8 cellular contexts compared by ENCODE assay signal in genomic region chr17:76075364-76076099, GRCh38. TPM values are rescaled to one million over a fixed set of nuclear protein-coding genes. Genes with fewer than 3 reads are reported as not detected.
DNase-seq lines count a peak whose midpoint lies in the region; ATAC-seq, FAIRE-seq and TF ChIP-seq lines count a peak whose summit lies in the region.

No MANE protein-coding gene starts in this region.

- no peaks in the 10 kb centered on the region for H3K9me1 ChIP-seq in endothelial cell of umbilical vein (replicated peaks; ENCODE audit: control insufficient read depth, extremely low read depth, insufficient read depth, low read length)

- CTCF ChIA-PET in endothelial cell of umbilical vein (lab: Charles Lee), result interaction anchor here (0.9 to 1.3 kb wide), 2 partner anchors 204 to 333 kb away, joined by 3 read pairs; no protein-coding TSS in a partner anchor

- no peak for FAIRE-seq in endothelial cell of umbilical vein (lab: Jason Lieb, UNC)

- no peak overlapping the region for H3K4me2 ChIP-seq in endothelial cell of umbilical vein (ENCODE audit: insufficient read depth, low read length)

- peaks cover 37% of the 10 kb centered on the region for H3K4me1 ChIP-seq in NT2/D1 (ENCODE audit: insufficient read depth, insufficient read length)
- peaks cover 16% of the 10 kb centered on the region for H3K4me1 ChIP-seq in endothelial cell of umbilical vein (ENCODE audit: control insufficient read depth, extremely low read depth, insufficient read depth, low read length)

- H3K36me3 ChIP-seq in NT2/D1 (ENCODE audit: insufficient read depth, insufficient read length, low read length), result peaks cover under 1% of the 10 kb centered on the region
- no peaks in the 10 kb centered on the region for H3K36me3 ChIP-seq in endothelial cell of umbilical vein (ENCODE audit: control insufficient read depth in 2 of 2, extremely low read depth in 1 of 2, insufficient read depth in 2 of 2, low read length in 2 of 2)

- no peak for ATAC-seq in GM19467 (IDR thresholded peaks at IDR 0.05; ENCODE audit: unreplicated experiment)
- no peak for ATAC-seq in HG03565 (IDR thresholded peaks at IDR 0.05; ENCODE audit: unreplicated experiment)

- H3K79me2 ChIP-seq in endothelial cell of umbilical vein (ENCODE audit: control insufficient read depth, insufficient read depth, low read length), result peaks cover 20% of the 10 kb centered on the region

- no peaks in the 10 kb centered on the region for H4K20me1 ChIP-seq in endothelial cell of umbilical vein (replicated peaks; ENCODE audit: control insufficient read depth, extremely low read depth, insufficient read depth, low read length)

- TF ChIP-seq CTCF in endothelial cell of umbilical vein (IDR thresholded peaks at IDR 0.05; ENCODE audit: extremely low read depth in 1 of 2, insufficient read depth in 1 of 2, low read depth in 1 of 2, low read length in 2 of 2) (peak in 1 of 2 donors; percentile 26), HFFc6 (IDR thresholded peaks at IDR 0.05) (no peak)

- peaks cover 53% of the 10 kb centered on the region for H3K27me3 Mint-ChIP-seq in HFFc6 (ENCODE audit: insufficient read depth)

- no TSS peak for BruUV-seq in endothelial cell of umbilical vein (replicated peaks; lab: Mats Ljungman, UMichigan)

- dilution Hi-C loops in endothelial cell of umbilical vein (cut with MboI; ENCODE audit: extremely low pct_ligation_motif_present, low sequenced_read_pairs), result no loop called here

- peaks cover 8% of the 10 kb centered on the region for H3K36me3 Mint-ChIP-seq in HFFc6 (ENCODE audit: low read depth)

- H3K27me3 ChIP-seq in NT2/D1 (ENCODE audit: insufficient read depth, insufficient read length) (peaks cover 46% of the 10 kb centered on the region), endothelial cell of umbilical vein (ENCODE audit: control insufficient read depth in 2 of 2, insufficient read depth in 2 of 2, low read length in 2 of 2) (peaks cover 65 to 72% of the 10 kb centered on the region in 2 experiments)

- TF ChIP-seq POLR2A in endothelial cell of umbilical vein (IDR thresholded peaks at IDR 0.05; ENCODE audit: low read depth, low read length), result no peak

- no peak overlapping the region for H3K27ac Mint-ChIP-seq in HFFc6

- no peak overlapping the region for H3K4me3 Mint-ChIP-seq in HFFc6

- DNase-seq in activated CD4-positive, alpha-beta T cell treated with anti-CD3 and anti-CD28 coated beads for 48 hours, result peak; percentile 50
- no peak for DNase-seq in activated CD4-positive, alpha-beta T cell treated with anti-CD3 and anti-CD28 coated beads for 1 hour
- no peak for DNase-seq in NT2/D1 (ENCODE audit: low read depth, low spot score)
- DNase-seq in endothelial cell of umbilical vein (ENCODE audit: low read depth, low spot score), result no peak
- DNase-seq in stimulated activated CD8-positive, alpha-beta memory T cell treated with anti-CD3 and anti-CD28 coated beads, Interleukin-4, amount 100 ng/mL, for 48 hours, result peak; percentile 50
- no peak for DNase-seq in HFFc6

- intact Hi-C loops in endothelial cell of umbilical vein (cut with micrococcal nuclease), result loop anchor here (5.0 kb wide), 1 partner anchor 63 kb away; no protein-coding TSS in a partner anchor

- no peaks in the 10 kb centered on the region for H3K9me3 Mint-ChIP-seq in HFFc6

- POLR2A ChIA-PET in endothelial cell of umbilical vein (lab: Charles Lee), result no interaction called here

- H3K27ac ChIP-seq in endothelial cell of umbilical vein (ENCODE audit: insufficient read depth, low read depth, low read length), result no peak overlapping the region

- peak overlapping the region; percentile 77 for H3K9ac ChIP-seq in NT2/D1 (ENCODE audit: insufficient read length, low read depth)
- H3K9ac ChIP-seq in endothelial cell of umbilical vein (replicated peaks; ENCODE audit: extremely low read depth, insufficient read depth, low read length), result no peak overlapping the region

- H3K4me1 Mint-ChIP-seq in HFFc6 (ENCODE audit: low read depth), result peaks cover 21% of the 10 kb centered on the region

- H2AFZ ChIP-seq in endothelial cell of umbilical vein (ENCODE audit: low read depth, low read length), result no peak overlapping the region

- H3K9me3 ChIP-seq in NT2/D1 (ENCODE audit: insufficient read depth, low read length) (no peaks in the 10 kb centered on the region), endothelial cell of umbilical vein (replicated peaks; ENCODE audit: control insufficient read depth, insufficient read depth, low read length) (no peaks in the 10 kb centered on the region)

- H3K4me3 ChIP-seq in NT2/D1 (ENCODE audit: insufficient read length, low read depth), result peak overlapping the region; percentile 59
- H3K4me3 ChIP-seq in endothelial cell of umbilical vein (replicated peaks in 1 of 3; ENCODE audit: insufficient read depth in 1 of 3, low read depth in 1 of 3, low read length in 3 of 3), result no peak overlapping the region

TF ChIP-seq in endothelial cell of umbilical vein, 7 proteins besides CTCF, POLR2A, EP300 and RAD21:
- TF ChIP-seq MYC (IDR thresholded peaks at IDR 0.05; ENCODE audit: low read depth, low read length) (no peak), EZH2 (IDR thresholded peaks at IDR 0.05; ENCODE audit: borderline replicate concordance, low read depth, low read length, severe bottlenecking) (peak; percentile 73)

RNA-seq across cellular contexts. Expression of gene GALR2, which starts 1.0 kb away (rescaled TPM):
- total RNA-seq in endothelial cell of umbilical vein, result not detected in 2 replicates
- polyA plus RNA-seq in endothelial cell of umbilical vein, result 0.47 and 0.53 TPM in 2 replicates
- polyA plus RNA-seq in endothelial cell of umbilical vein (2011; cell fraction: cytosol; rRNA removed), result 0.14 TPM in 2 replicates
- polyA plus RNA-seq in endothelial cell of umbilical vein (2011; cell fraction: nucleus; rRNA removed), result 0.27 TPM in 1 of 2 replicates, not detected in the other
- polyA plus RNA-seq in endothelial cell of umbilical vein (2012), result 0.20 TPM in 1 of 2 replicates, not detected in the other
- polyA minus RNA-seq in endothelial cell of umbilical vein, result 0.17 TPM in 1 of 2 replicates, not detected in the other
- 0.72 TPM for polyA minus RNA-seq in endothelial cell of umbilical vein (2011; cell fraction: cytosol; rRNA and poly(A)+ RNA removed)
- polyA minus RNA-seq in endothelial cell of umbilical vein (2011; cell fraction: nucleus; rRNA and poly(A)+ RNA removed), result not detected in 2 replicates
- under 1 TPM in 5 of 6 experiments, not detected in 1; 0.14 to 0.33 (median 0.15) TPM for total RNA-seq in HFFc6 (2021; fragmentation: NEBNext Ultra II Directional; extraction: Animal tissue kit (Norgen Biotek cat#: 25700))

RNA-seq across cellular contexts. Expression of gene SRP68, which starts 3.2 kb away (rescaled TPM):
- total RNA-seq in endothelial cell of umbilical vein, result 77.6 and 81.7 TPM in 2 replicates
- polyA plus RNA-seq in endothelial cell of umbilical vein, result 55.8 and 64.6 TPM in 2 replicates
- 60.5 and 79.4 TPM in 2 replicates for polyA plus RNA-seq in endothelial cell of umbilical vein (2011; cell fraction: cytosol; rRNA removed)
- polyA plus RNA-seq in endothelial cell of umbilical vein (2011; cell fraction: nucleus; rRNA removed), result 62.9 and 65.6 TPM in 2 replicates
- polyA plus RNA-seq in endothelial cell of umbilical vein (2012), result 73.2 and 88.3 TPM in 2 replicates
- polyA minus RNA-seq in endothelial cell of umbilical vein, result 63.1 and 67.7 TPM in 2 replicates
- polyA minus RNA-seq in endothelial cell of umbilical vein (2011; cell fraction: cytosol; rRNA and poly(A)+ RNA removed), result 28.5 TPM
- polyA minus RNA-seq in endothelial cell of umbilical vein (2011; cell fraction: nucleus; rRNA and poly(A)+ RNA removed), result 47.6 and 56.8 TPM in 2 replicates
- 100 to 1,000 TPM in 3 of 6 experiments, 10 to 100 TPM in 3; 95.3 to 104 (median 100.0) TPM for total RNA-seq in HFFc6 (2021; fragmentation: NEBNext Ultra II Directional; extraction: Animal tissue kit (Norgen Biotek cat#: 25700))

RNA-seq across cellular contexts. Expression of gene ZACN, which starts 3.5 kb away (rescaled TPM):
- not detected in 2 replicates for total RNA-seq in endothelial cell of umbilical vein
- 0.05 and 0.18 TPM in 2 replicates for polyA plus RNA-seq in endothelial cell of umbilical vein
- polyA plus RNA-seq in endothelial cell of umbilical vein (2011; cell fraction: cytosol; rRNA removed), result 0.03 and 0.13 TPM in 2 replicates
- polyA plus RNA-seq in endothelial cell of umbilical vein (2011; cell fraction: nucleus; rRNA removed), result 0.34 and 0.50 TPM in 2 replicates
- 0.41 and 3.6 TPM in 2 replicates for polyA plus RNA-seq in endothelial cell of umbilical vein (2012)
- polyA minus RNA-seq in endothelial cell of umbilical vein, result not detected in 2 replicates
- polyA minus RNA-seq in endothelial cell of umbilical vein (2011; cell fraction: cytosol; rRNA and poly(A)+ RNA removed), result not detected
- not detected in 2 replicates for polyA minus RNA-seq in endothelial cell of umbilical vein (2011; cell fraction: nucleus; rRNA and poly(A)+ RNA removed)
- total RNA-seq in HFFc6 (2021; fragmentation: NEBNext Ultra II Directional; extraction: Animal tissue kit (Norgen Biotek cat#: 25700)), result under 1 TPM in 2 of 6 experiments, not detected in 4; 0.23 to 0.26 TPM

RNA-seq across cellular contexts. Expression of gene EXOC7, which starts 28.1 kb away (rescaled TPM):
- 122 and 137 TPM in 2 replicates for total RNA-seq in endothelial cell of umbilical vein
- 91.5 and 104 TPM in 2 replicates for polyA plus RNA-seq in endothelial cell of umbilical vein
- 75.7 and 77.3 TPM in 2 replicates for polyA plus RNA-seq in endothelial cell of umbilical vein (2011; cell fraction: cytosol; rRNA removed)
- polyA plus RNA-seq in endothelial cell of umbilical vein (2011; cell fraction: nucleus; rRNA removed), result 211 and 239 TPM in 2 replicates
- 127 and 145 TPM in 2 replicates for polyA plus RNA-seq in endothelial cell of umbilical vein (2012)
- 135 and 149 TPM in 2 replicates for polyA minus RNA-seq in endothelial cell of umbilical vein
- polyA minus RNA-seq in endothelial cell of umbilical vein (2011; cell fraction: cytosol; rRNA and poly(A)+ RNA removed), result 57.0 TPM
- polyA minus RNA-seq in endothelial cell of umbilical vein (2011; cell fraction: nucleus; rRNA and poly(A)+ RNA removed), result 89.1 and 93.6 TPM in 2 replicates
- 100 to 1,000 TPM; 134 to 157 (median 144) TPM for total RNA-seq in HFFc6 (2021; fragmentation: NEBNext Ultra II Directional; extraction: Animal tissue kit (Norgen Biotek cat#: 25700))

RNA-seq across cellular contexts. Expression of gene EVPL, which starts 48.4 kb away (rescaled TPM):
- total RNA-seq in endothelial cell of umbilical vein, result not detected in 2 replicates
- not detected in 2 replicates for polyA plus RNA-seq in endothelial cell of umbilical vein
- not detected in 2 replicates for polyA plus RNA-seq in endothelial cell of umbilical vein (2011; cell fraction: cytosol; rRNA removed)
- polyA plus RNA-seq in endothelial cell of umbilical vein (2011; cell fraction: nucleus; rRNA removed), result not detected in 2 replicates
- polyA plus RNA-seq in endothelial cell of umbilical vein (2012), result not detected in 2 replicates
- not detected in 2 replicates for polyA minus RNA-seq in endothelial cell of umbilical vein
- polyA minus RNA-seq in endothelial cell of umbilical vein (2011; cell fraction: cytosol; rRNA and poly(A)+ RNA removed), result 4.3 TPM
- not detected in 2 replicates for polyA minus RNA-seq in endothelial cell of umbilical vein (2011; cell fraction: nucleus; rRNA and poly(A)+ RNA removed)
- not detected for total RNA-seq in HFFc6 (2021; fragmentation: NEBNext Ultra II Directional; extraction: Animal tissue kit (Norgen Biotek cat#: 25700))

Comparison
In these comparisons a context has a peak if more than half of its experiments do, and no peak if none do; other contexts are left out.
1. DNase-seq: peak in activated CD4-positive, alpha-beta T cell treated with anti-CD3 and anti-CD28 coated beads for 48 hours (single experiment) and stimulated activated CD8-positive, alpha-beta memory T cell treated with anti-CD3 and anti-CD28 coated beads, Interleukin-4, amount 100 ng/mL, for 48 hours (single experiment); none in activated CD4-positive, alpha-beta T cell treated with anti-CD3 and anti-CD28 coated beads for 1 hour (single experiment), NT2/D1 (single experiment), endothelial cell of umbilical vein (single experiment) and HFFc6 (single experiment).